Comparison of ENCODE assay signal across 9 cellular contexts in genomic region chr2:148552675-148553331, GRCh38.
DNase-seq lines count a peak whose midpoint lies in the region; ATAC-seq and TF ChIP-seq lines count a peak whose summit lies in the region.
"Had no signal": no experiment of that assay in that cellular context is flagged by ENCODE, and none has a peak within 500 bp of the region (broad histone marks: within the 10 kb centered on the region; RNA-seq: fewer than 3 reads in every experiment).

No MANE protein-coding gene starts in this region.

- ATAC-seq in GM21619 (IDR thresholded peaks at IDR 0.05; ENCODE audit: unreplicated experiment), result peak; percentile 56

- H3K4me1 ChIP-seq in duodenal mucosa (ENCODE audit: control insufficient read depth in 1 of 2, insufficient read depth in 2 of 2, low read length in 2 of 2) (peaks cover 0 to 3% of the 10 kb centered on the region in 2 donors), skeletal muscle tissue (ENCODE audit: control insufficient read depth in 3 of 3, insufficient read depth in 3 of 3, low read length in 3 of 3) (peaks cover 0 to 11% (median 0%) of the 10 kb centered on the region in 3 donors)

- H3K9ac ChIP-seq in duodenal mucosa (ENCODE audit: low read depth in 1 of 2, low read length in 2 of 2) (peak overlapping the region; percentile 20 to 53), skeletal muscle tissue (ENCODE audit: low read depth in 1 of 3, low read length in 3 of 3) (peak overlapping the region in 2 of 3 donors; percentile 47 to 64)

- DNase-seq in GM06990 (ENCODE audit: extremely low read depth, insufficient read length), result no peak
- peak; percentile 47 for DNase-seq in NCI-H510A (lab: John Stamatoyannopoulos, UW)
- no peak for DNase-seq in GM10248 (ENCODE audit: extremely low spot score)
- no peak for DNase-seq in H4 (ENCODE audit: low spot score)
- no peak for DNase-seq in activated CD4-positive, CD25-positive, alpha-beta regulatory T cell (lab: John Stamatoyannopoulos, UW)

- H3K36me3 ChIP-seq in GM06990 (ENCODE audit: control insufficient read depth, insufficient read depth, low read length) (no peaks in the 10 kb centered on the region), duodenal mucosa (ENCODE audit: control insufficient read depth in 1 of 2, insufficient read depth in 2 of 2, low read length in 2 of 2) (no peaks in the 10 kb centered on the region), skeletal muscle tissue (ENCODE audit: control insufficient read depth in 3 of 3, insufficient read depth in 3 of 3, low read length in 3 of 3) (no peaks in the 10 kb centered on the region)
- H3K36me3 ChIP-seq: SJCRH30 had no signal

- no peaks in the 10 kb centered on the region for H3K9me3 ChIP-seq in duodenal mucosa (ENCODE audit: control insufficient read depth in 1 of 2, low read length in 2 of 2)
- H3K9me3 ChIP-seq in skeletal muscle tissue (ENCODE audit: control insufficient read depth in 3 of 3, low read length in 3 of 3), result peaks cover 0 to 2% (median 0%) of the 10 kb centered on the region in 3 donors
- H3K9me3 ChIP-seq: SJCRH30 had no signal

- CTCF ChIA-PET in GM10248 (lab: Yijun Ruan, JAX), result interaction anchor here (1.0 to 3.8 kb wide), 6 partner anchors 8 to 563 kb away, joined by 3 to 19 read pairs (median 6); no protein-coding TSS in a partner anchor

- TF ChIP-seq CTCF in GM06990 (IDR thresholded peaks at IDR 0.05; ENCODE audit: insufficient read depth, low read length, poor library complexity, severe bottlenecking) (no peak), GM10248 (IDR thresholded peaks at IDR 0.05; ENCODE audit: control extremely low read depth, extremely low read depth, low read depth, missing control alignments) (no peak)

- H3K4me3 ChIP-seq in GM06990 (replicated peaks; ENCODE audit: low read depth, low read length) (peak overlapping the region; percentile 51), duodenal mucosa (ENCODE audit: low read depth in 1 of 2, low read length in 2 of 2) (peak overlapping the region; percentile 63 to 72), skeletal muscle tissue (ENCODE audit: low read length in 3 of 3) (peak overlapping the region; percentile 66 to 83 (median 69))
- H3K4me3 ChIP-seq: SJCRH30 had no signal

- H3K27ac ChIP-seq in duodenal mucosa (ENCODE audit: low read depth, low read length) (no peak overlapping the region), skeletal muscle tissue (ENCODE audit: low read depth, low read length) (no peak overlapping the region)
- H3K27ac ChIP-seq: SJCRH30 had no signal

- H3K27me3 ChIP-seq in GM06990 (replicated peaks; ENCODE audit: control insufficient read depth, insufficient read depth, low read length), result no peaks in the 10 kb centered on the region
- no peaks in the 10 kb centered on the region for H3K27me3 ChIP-seq in duodenal mucosa (ENCODE audit: control insufficient read depth in 1 of 2, insufficient read depth in 2 of 2, low read length in 2 of 2)
- no peaks in the 10 kb centered on the region for H3K27me3 ChIP-seq in skeletal muscle tissue (ENCODE audit: control insufficient read depth in 3 of 3, insufficient read depth in 3 of 3, low read length in 3 of 3)
- H3K27me3 ChIP-seq: SJCRH30 had no signal

- POLR2A ChIA-PET in GM10248 (lab: Yijun Ruan, JAX), result no interaction called here
